Comparison of ENCODE assay signal across 9 cellular contexts in genomic region chr1:38559180-38559874, GRCh38.
DNase-seq lines count a peak whose midpoint lies in the region; ATAC-seq and TF ChIP-seq lines count a peak whose summit lies in the region.
"Had no signal": no experiment of that assay in that cellular context is flagged by ENCODE, and none has a peak within 500 bp of the region (broad histone marks: within the 10 kb centered on the region; RNA-seq: fewer than 3 reads in every experiment).

No MANE protein-coding gene starts in this region.

- H3K27ac Mint-ChIP-seq in WTC11, result no peak overlapping the region; the same call in 1 of the 2 replicates

- no peak for TF ChIP-seq EP300 in sigmoid colon (IDR thresholded peaks at IDR 0.05)

- no peak for TF ChIP-seq CTCF in GM10266 (IDR thresholded peaks at IDR 0.05; ENCODE audit: control insufficient read depth, insufficient read depth, low read depth, missing control alignments)
- no peak for TF ChIP-seq CTCF in WTC11 (IDR thresholded peaks at IDR 0.05)
- no peak for TF ChIP-seq CTCF in coronary artery (IDR thresholded peaks at IDR 0.05)
- TF ChIP-seq CTCF in sigmoid colon (IDR thresholded peaks at IDR 0.05), result no peak

- H3K36me3 ChIP-seq in sigmoid colon, result no peaks in the 10 kb centered on the region
- H3K36me3 ChIP-seq: gastrocnemius medialis had no signal

- H3K27me3 ChIP-seq in sigmoid colon, result peaks cover 0 to 19% (median 10%) of the 10 kb centered on the region in 3 donors

- ATAC-seq in HG02885 (IDR thresholded peaks at IDR 0.05; ENCODE audit: poor library complexity, unreplicated experiment) (peak; percentile 62), WTC11 (peak; percentile 20), GM18519 (IDR thresholded peaks at IDR 0.05; ENCODE audit: low FRiP score, unreplicated experiment) (no peak)
- ATAC-seq: gastrocnemius medialis had no signal

- H3K4me1 ChIP-seq in sigmoid colon, result peaks cover 0 to 16% (median 8%) of the 10 kb centered on the region in 4 donors
- H3K4me1 ChIP-seq: gastrocnemius medialis had no signal

- no peak for TF ChIP-seq POLR2A in sigmoid colon (IDR thresholded peaks at IDR 0.05)

- H3K4me1 Mint-ChIP-seq in WTC11, result peaks cover 45% of the 10 kb centered on the region

- H3K36me3 Mint-ChIP-seq in WTC11, result no peaks in the 10 kb centered on the region

- WGBS in sigmoid colon, 2 donors, result 14 to 21% methylated on average over 39 of the region's 39 CpGs

- intact Hi-C loops in sigmoid colon (cut with DNase I), result no loop called here

- CTCF ChIA-PET in WTC11 (lab: Charles Lee), result interaction anchor here (0.7 to 1.9 kb wide), 5 partner anchors 12 to 259 kb away, joined by 3 to 8 read pairs (median 4); no protein-coding TSS in a partner anchor

- DNase-seq in GM10266 (ENCODE audit: extremely low spot score) (peak; percentile 79), WTC11 (ENCODE audit: low spot score) (no peak), coronary artery (ENCODE audit: low spot score) (no peak), sigmoid colon (no peak), NCI-H1105 (lab: John Stamatoyannopoulos, UW) (no peak), globus pallidus (ENCODE audit: low spot score) (no peak)

- peak overlapping the region; percentile 53 for H3K4me3 Mint-ChIP-seq in WTC11

- H3K9me3 ChIP-seq in sigmoid colon, result no peaks in the 10 kb centered on the region
- H3K9me3 ChIP-seq: gastrocnemius medialis had no signal

- peaks cover 3% of the 10 kb centered on the region for H3K27me3 Mint-ChIP-seq in WTC11 (ENCODE audit: low read depth)

- POLR2A ChIA-PET in WTC11 (lab: Charles Lee), result interaction anchor here (0.6 kb wide), 1 partner anchor 924 kb away, joined by 5 read pairs; no protein-coding TSS in a partner anchor

- peak overlapping the region; percentile 49 for H3K4me3 ChIP-seq in coronary artery
- peak overlapping the region in 3 of 4 donors; percentile 16 to 24 (median 18) for H3K4me3 ChIP-seq in sigmoid colon
- H3K4me3 ChIP-seq: gastrocnemius medialis had no signal

- no peaks in the 10 kb centered on the region for H3K9me3 Mint-ChIP-seq in WTC11

- H3K27ac ChIP-seq in coronary artery, result no peak overlapping the region
- H3K27ac ChIP-seq in sigmoid colon, result no peak overlapping the region
- H3K27ac ChIP-seq: gastrocnemius medialis had no signal

TF ChIP-seq in WTC11, 78 proteins besides CTCF, POLR2A, EP300 and RAD21:
- TF ChIP-seq MAX (CRISPR knock-in tag; IDR thresholded peaks at IDR 0.05) (peak; percentile 8; the same call in 1 of the 2 replicates), RORB (CRISPR knock-in tag; IDR thresholded peaks at IDR 0.05) (no peak)
TF ChIP-seq in WTC11: peak in this region for 1.
